ENCODE assay signal across 8 cellular contexts in genomic region chr14:94769413-94770250, GRCh38. TPM values are rescaled to one million over a fixed set of nuclear protein-coding genes. Genes with fewer than 3 reads are reported as not detected.
DNase-seq lines count a peak whose midpoint lies in the region; ATAC-seq and TF ChIP-seq lines count a peak whose summit lies in the region.

Gene GSC (minus strand): TSS chr14:94770113. CDS start chr14:94770015, 98 bp downstream.

- no peaks in the 10 kb centered on the region for H3K36me3 ChIP-seq in IMR-90 (ENCODE audit: control insufficient read depth, insufficient read depth, low read length)

- H3K4me1 ChIP-seq in IMR-90 (ENCODE audit: control insufficient read depth, insufficient read depth, low read length) = no peaks in the 10 kb centered on the region

- peaks cover 51% of the 10 kb centered on the region for H3K27me3 Mint-ChIP-seq in activated naive CD8-positive, alpha-beta T cell

- H3K9me3 ChIP-seq in IMR-90 (ENCODE audit: control insufficient read depth, insufficient read depth, low read length) = peaks cover 13% of the 10 kb centered on the region

- peak within 1 kb of the TSS; percentile 40; the same call in 1 of the 2 replicates for H3K4me2 ChIP-seq in IMR-90 (ENCODE audit: low read depth, low read length)

- H2AK5ac ChIP-seq in IMR-90 (ENCODE audit: low read depth, low read length) = no peak within 1 kb of the TSS

- DNase-seq in AG10803 (ENCODE audit: low read depth) (peak; percentile 63), IMR-90 (peak; percentile 5), hepatic stellate cell (ENCODE audit: low spot score) (no peak)
- DNase-seq in stimulated activated naive CD4-positive, alpha-beta T cell treated with Interleukin-2 at 50 U/mL for 16 hours (lab: John Stamatoyannopoulos, UW) = no peak

- H3K27me3 ChIP-seq in IMR-90 (ENCODE audit: control insufficient read depth, insufficient read depth, low read length) = peaks cover 80% of the 10 kb centered on the region

- TF ChIP-seq RAD21 in IMR-90 (IDR thresholded peaks at IDR 0.05; ENCODE audit: low read length) = no peak

- ATAC-seq in IMR-90 (ENCODE audit: low read depth) = peak; percentile 68
- ATAC-seq in GM21390 (IDR thresholded peaks at IDR 0.05; ENCODE audit: unreplicated experiment) = no peak

- no peaks in the 10 kb centered on the region for H4K20me1 ChIP-seq in IMR-90 (ENCODE audit: insufficient read depth, low read length)

- no peak for TF ChIP-seq POLR2A in IMR-90 (IDR thresholded peaks at IDR 0.05; ENCODE audit: low read depth, low read length)

- no peaks in the 10 kb centered on the region for H3K9me1 ChIP-seq in IMR-90 (ENCODE audit: insufficient read depth, low read length)

- H3K23ac ChIP-seq in IMR-90 (ENCODE audit: low read depth, low read length) = no peak within 1 kb of the TSS

- BruUV-seq in IMR-90 (replicated peaks; lab: Mats Ljungman, UMichigan) = no TSS peak

- dilution Hi-C loops in IMR-90 (cut with HindIII; ENCODE audit: low sequenced_read_pairs, unreplicated experiment) = no loop called here

- H3K4ac ChIP-seq in IMR-90 (ENCODE audit: low read depth, low read length) = no peak within 1 kb of the TSS

- no peak within 1 kb of the TSS for H2AK9ac ChIP-seq in IMR-90 (replicated peaks; ENCODE audit: low read depth, low read length, poor library complexity)

- in situ Hi-C loops in IMR-90 (cut with MboI; ENCODE audit: low sequenced_read_pairs) = no loop called here

- H2BK120ac ChIP-seq in IMR-90 (ENCODE audit: low read depth, low read length) = no peak within 1 kb of the TSS

- H4K8ac ChIP-seq in IMR-90 (ENCODE audit: low read depth in 2 of 2, low read length in 2 of 2) = no peak within 1 kb of the TSS

- no peak within 1 kb of the TSS for H2BK15ac ChIP-seq in IMR-90 (ENCODE audit: low read depth, low read length)

- H3K4me3 ChIP-seq in AG10803 (ENCODE audit: low read length) (peak within 1 kb of the TSS; percentile 58), IMR-90 (ENCODE audit: insufficient read depth, low read depth, low read length) (peak within 1 kb of the TSS; percentile 19; the same call in 1 of the 2 replicates), iPS-11a (ENCODE audit: low read depth, low read length) (peak within 1 kb of the TSS; percentile 35), skin epidermis (peak within 1 kb of the TSS; percentile 26 to 51 (median 37))

- no peak within 1 kb of the TSS for H3K18ac ChIP-seq in IMR-90 (ENCODE audit: low read depth, low read length)

- H3K27ac Mint-ChIP-seq in activated naive CD8-positive, alpha-beta T cell = no peak within 1 kb of the TSS

- no peak within 1 kb of the TSS for H3K14ac ChIP-seq in IMR-90 (replicated peaks; ENCODE audit: low read depth, low read length)

- H3K4me3 Mint-ChIP-seq in activated naive CD8-positive, alpha-beta T cell = peak within 1 kb of the TSS; percentile 72

- no peak within 1 kb of the TSS for H4K91ac ChIP-seq in IMR-90 (ENCODE audit: insufficient read depth, low read depth, low read length)

- no peak within 1 kb of the TSS for H2BK20ac ChIP-seq in IMR-90 (ENCODE audit: low read depth, low read length)

- no peak within 1 kb of the TSS for H2BK5ac ChIP-seq in IMR-90 (ENCODE audit: low read depth, low read length, poor library complexity, severe bottlenecking)

- intact Hi-C loops in IMR-90 (cut with micrococcal nuclease) = loop anchor here (5.0 kb wide), 1 partner anchor 328 kb away; no protein-coding TSS in a partner anchor

- H4K5ac ChIP-seq in IMR-90 (ENCODE audit: low read depth, low read length) = no peak within 1 kb of the TSS

- CTCF ChIA-PET in IMR-90 (lab: Yijun Ruan, JAX) = interaction anchor here (0.5 to 0.7 kb wide), 2 partner anchors 10 to 21 kb away, joined by 4 read pairs; no protein-coding TSS in a partner anchor

- peak within 1 kb of the TSS; percentile 81 for H2AFZ ChIP-seq in IMR-90 (replicated peaks; ENCODE audit: low read length, poor library complexity)

- H3K9ac ChIP-seq in IMR-90 (ENCODE audit: low read depth, low read length) = no peak within 1 kb of the TSS

- no peak for TF ChIP-seq CTCF in AG10803 (conservative IDR thresholded peaks at IDR 0.05; ENCODE audit: low read length)
- TF ChIP-seq CTCF in IMR-90 (conservative IDR thresholded peaks at IDR 0.05; ENCODE audit: low read depth, low read length) = no peak

- H3K56ac ChIP-seq in IMR-90 (ENCODE audit: extremely low read depth, insufficient read depth, low read length) = no peak within 1 kb of the TSS

- 2% methylated on average over 40 of the region's 94 CpGs; no CpG with 5 or more reads in 1 of the 2 experiments for WGBS in IMR-90 (ENCODE audit: extremely low coverage in 2 of 2, insufficient read length in 1 of 2), 2 experiments

- no peaks in the 10 kb centered on the region for H3K9me3 Mint-ChIP-seq in activated naive CD8-positive, alpha-beta T cell (ENCODE audit: low read depth)

- H3K79me1 ChIP-seq in IMR-90 (ENCODE audit: low read depth in 1 of 2, low read length in 2 of 2) = no peaks in the 10 kb centered on the region

- no peaks in the 10 kb centered on the region for H3K36me3 Mint-ChIP-seq in activated naive CD8-positive, alpha-beta T cell

- peaks cover 19% of the 10 kb centered on the region for H3K4me1 Mint-ChIP-seq in activated naive CD8-positive, alpha-beta T cell (ENCODE audit: low read depth)

- H3K27ac ChIP-seq in IMR-90 (ENCODE audit: insufficient read depth, low read length) (no peak within 1 kb of the TSS), skin epidermis (peak within 1 kb of the TSS in 5 of 21 experiments; percentile 7 to 32 (median 23))

- POLR2A ChIA-PET in IMR-90 (lab: Charles Lee; ENCODE audit: unreplicated experiment) = no interaction called here

TF ChIP-seq in IMR-90, 13 proteins besides CTCF, POLR2A, EP300 and RAD21:
- TF ChIP-seq RCOR1 (IDR thresholded peaks at IDR 0.05; ENCODE audit: insufficient replicate concordance, low read length) = no peak
- TF ChIP-seq USF2 (IDR thresholded peaks at IDR 0.05; ENCODE audit: low read depth, low read length) = no peak
- no peak for TF ChIP-seq MAFK (IDR thresholded peaks at IDR 0.05; ENCODE audit: low read depth, low read length)
- TF ChIP-seq MAZ (IDR thresholded peaks at IDR 0.05; ENCODE audit: borderline replicate concordance, low read depth, low read length) = no peak
- TF ChIP-seq CHD1 (IDR thresholded peaks at IDR 0.05; ENCODE audit: low read depth, low read length) = no peak
- no peak for TF ChIP-seq ELK1 (IDR thresholded peaks at IDR 0.05; ENCODE audit: borderline replicate concordance, low read depth, low read length)
- TF ChIP-seq MXI1 (IDR thresholded peaks at IDR 0.05; ENCODE audit: borderline replicate concordance, low read depth, low read length) = no peak
- TF ChIP-seq CEBPB (IDR thresholded peaks at IDR 0.05; ENCODE audit: low read depth, low read length) = no peak
- no peak for TF ChIP-seq BHLHE40 (IDR thresholded peaks at IDR 0.05; ENCODE audit: low read depth, low read length)
- no peak for TF ChIP-seq NFE2L2 (IDR thresholded peaks at IDR 0.05; ENCODE audit: low read depth, low read length)
- TF ChIP-seq FOS (IDR thresholded peaks at IDR 0.05; ENCODE audit: low read depth, low read length) = no peak
- no peak for TF ChIP-seq SMC3 (IDR thresholded peaks at IDR 0.05; ENCODE audit: low read depth, low read length)
- TF ChIP-seq RFX5 (IDR thresholded peaks at IDR 0.05; ENCODE audit: low read depth, low read length) = no peak
TF ChIP-seq in IMR-90: peak in this region for 0.

RNA-seq across cellular contexts. Expression of gene GSC, which starts in this region (rescaled TPM):
- total RNA-seq in IMR-90 (2012; rRNA removed) = not detected in 2 replicates
- polyA plus RNA-seq in IMR-90 (2012; rRNA removed) = not detected in 2 replicates
- not detected in 2 replicates for polyA plus RNA-seq in IMR-90 (2012; cell fraction: cytosol; rRNA removed)
- polyA plus RNA-seq in IMR-90 (2012; cell fraction: nucleus; rRNA removed; ENCODE audit: low replicate concordance) = not detected in 2 replicates

Comparison
In these comparisons a context has a peak if more than half of its experiments do, and no peak if none do; other contexts are left out.
1. Peak in DNase-seq, ATAC-seq, H3K4me3 ChIP-seq and H3K4me2 ChIP-seq in IMR-90; RNA of the gene not detected or under 1 TPM.